In the genomic region with DNA sequence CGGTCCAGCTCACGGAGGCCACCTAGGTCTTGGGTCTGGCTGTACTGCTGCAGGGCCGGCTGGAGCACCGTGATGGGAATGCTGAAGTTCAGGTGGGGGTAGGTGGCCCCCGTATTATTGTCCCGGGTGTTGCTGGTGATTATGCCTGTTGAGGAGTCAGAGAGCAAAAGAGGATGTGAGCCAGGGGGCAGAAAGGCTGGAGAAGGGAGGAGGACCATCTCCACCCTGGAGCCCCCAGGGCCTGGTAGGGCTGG, we compare ENCODE assay signal across 21 cellular contexts.
"Had no signal": no experiment of that assay in that cellular context is flagged by ENCODE, and none has a peak within 500 bp of the region (broad histone marks: within the 10 kb centered on the region; RNA-seq: fewer than 3 reads in every experiment).

No MANE protein-coding gene starts in this region.

- H3K27me3 ChIP-seq: adrenal gland had no signal

- H3K27ac ChIP-seq: adrenal gland, VCaP had no signal

- ATAC-seq: activated CD8-positive, alpha-beta memory T cell treated with anti-CD3 and anti-CD28 coated beads, Interleukin-2, amount 10 ng/mL, durations not matched to agents 7 days and 5 days; PC-3 had no signal

- H3K4me3 ChIP-seq: adrenal gland had no signal

- H3K27ac Mint-ChIP-seq: activated CD8-positive, alpha-beta memory T cell treated with anti-CD3 and anti-CD28 coated beads, Interleukin-2, amount 10 ng/mL, durations not matched to agents 7 days and 5 days; activated naive CD8-positive, alpha-beta T cell; T-helper 1 cell treated with Interleukin-12 subunit alpha and Interleukin-12 subunit beta and Interleukin-4 antibody, amounts not matched to agents 30 μg/mL and 1 μg/mL, for 36 hours had no signal

- H3K36me3 Mint-ChIP-seq: activated CD8-positive, alpha-beta memory T cell treated with anti-CD3 and anti-CD28 coated beads, Interleukin-2, amount 10 ng/mL, durations not matched to agents 7 days and 5 days had no signal

- H3K27me3 Mint-ChIP-seq: activated CD8-positive, alpha-beta memory T cell treated with anti-CD3 and anti-CD28 coated beads, Interleukin-2, amount 10 ng/mL, durations not matched to agents 7 days and 5 days; activated naive CD8-positive, alpha-beta T cell; activated T-cell treated with anti-CD3 and anti-CD28 coated beads, Interleukin-2, amount 50 U/mL, for 24 hours had no signal

- H3K9me3 Mint-ChIP-seq: activated naive CD4-positive, alpha-beta T cell treated with anti-CD3 and anti-CD28 coated beads for 36 hours; activated T-cell treated with anti-CD3 and anti-CD28 coated beads, Interleukin-2, amount 50 U/mL, for 24 hours; T-helper 1 cell treated with Interleukin-12 subunit alpha and Interleukin-12 subunit beta and Interleukin-4 antibody, amounts not matched to agents 30 μg/mL and 1 μg/mL, for 36 hours had no signal

- DNase-seq: activated CD4-positive, alpha-beta T cell treated with anti-CD3 and anti-CD28 coated beads, Interleukin-2, amount 50 U/mL, for 48 hours; activated CD4-positive, CD25-positive, alpha-beta regulatory T cell; activated CD8-positive, alpha-beta memory T cell treated with anti-CD3 and anti-CD28 coated beads, Interleukin-2, amount 10 ng/mL, durations not matched to agents 7 days and 5 days; activated gamma-delta T cell; activated naive CD4-positive, alpha-beta T cell treated with anti-CD3 and anti-CD28 coated beads for 36 hours; activated T-cell treated with anti-CD3 and anti-CD28 coated beads, Interleukin-2, amount 50 U/mL, for 24 hours; anterior cingulate cortex; cerebellar nuclear complex; Kasumi-1; NCI-H1105 treated with DMSO at 0.1 percent for 48 hours; NCI-H1436 treated with DMSO at 0.1 percent for 48 hours; NCI-H187; NCI-H2081; NCI-H524; PC-3; SHP77 treated with DMSO at 0.1 percent for 48 hours had no signal

- H3K4me3 Mint-ChIP-seq: activated CD8-positive, alpha-beta memory T cell treated with anti-CD3 and anti-CD28 coated beads, Interleukin-2, amount 10 ng/mL, durations not matched to agents 7 days and 5 days; activated naive CD4-positive, alpha-beta T cell treated with anti-CD3 and anti-CD28 coated beads for 36 hours; activated naive CD8-positive, alpha-beta T cell; activated T-cell treated with anti-CD3 and anti-CD28 coated beads, Interleukin-2, amount 50 U/mL, for 24 hours; T-helper 1 cell treated with Interleukin-12 subunit alpha and Interleukin-12 subunit beta and Interleukin-4 antibody, amounts not matched to agents 30 μg/mL and 1 μg/mL, for 36 hours had no signal

- H3K9me3 ChIP-seq: adrenal gland had no signal

- FAIRE-seq: RCC 7860 had no signal
